ENCODE assay signal across 13 cellular contexts in the genomic region with DNA sequence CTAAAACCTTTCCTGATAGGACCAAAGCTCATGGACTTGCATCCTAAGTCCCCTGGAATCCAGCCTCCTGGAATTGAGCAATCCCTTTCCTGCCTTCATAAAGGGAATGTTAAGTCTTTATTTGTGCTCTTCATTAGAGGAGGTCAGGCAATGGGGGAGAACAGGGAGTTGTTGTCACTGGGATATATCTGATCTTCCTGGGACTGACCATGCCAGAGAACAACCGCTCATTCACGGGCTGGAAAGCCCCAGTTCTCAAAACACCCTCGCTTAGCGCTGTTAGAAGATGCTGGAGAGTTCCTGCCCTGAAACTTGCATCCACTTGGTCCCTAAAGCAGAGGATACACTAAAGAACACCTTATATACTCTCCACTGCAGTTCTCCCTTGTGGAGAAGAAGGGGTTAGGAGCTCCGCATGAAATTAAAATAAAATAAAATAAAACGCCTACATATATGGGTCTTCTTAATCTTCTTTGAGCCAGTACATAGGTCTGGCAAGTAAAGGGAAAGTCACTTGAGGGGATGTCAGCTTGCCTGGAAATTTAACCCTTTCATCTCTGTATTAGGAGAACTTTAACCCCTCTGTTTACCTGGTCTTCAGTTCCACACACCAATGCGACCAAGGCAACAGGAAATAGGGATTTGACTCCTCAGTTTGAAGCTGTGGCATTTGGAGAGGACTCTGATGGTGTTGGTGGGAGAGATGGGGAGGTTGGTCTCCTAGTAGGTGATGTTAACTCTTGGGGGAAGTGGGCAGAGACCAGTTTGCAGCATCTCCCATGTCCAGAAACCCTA. TPM values are rescaled to one million over a fixed set of nuclear protein-coding genes. Genes with fewer than 3 reads are reported as not detected.
DNase-seq lines count a peak whose midpoint lies in the region; ATAC-seq, FAIRE-seq and TF ChIP-seq lines count a peak whose summit lies in the region.
"Had no signal": no experiment of that assay in that cellular context is flagged by ENCODE, and none has a peak within 500 bp of the region (broad histone marks: within the 10 kb centered on the region; RNA-seq: fewer than 3 reads in every experiment).

No MANE protein-coding gene starts in this region.

- H3K9me3 Mint-ChIP-seq in natural killer cell treated with Interleukin-12 subunit alpha and Interleukin-12 subunit beta and Interleukin-15 and Interleukin-18, amount 100 ng/mL, for 72 hours = no peaks in the 10 kb centered on the region
- peaks cover 0 to 8% (median 4%) of the 10 kb centered on the region in 6 donors for H3K9me3 Mint-ChIP-seq in immature natural killer cell

- peaks cover 8% of the 10 kb centered on the region for H3K36me3 Mint-ChIP-seq in natural killer cell treated with Interleukin-12 subunit alpha and Interleukin-12 subunit beta and Interleukin-15 and Interleukin-18, amount 100 ng/mL, for 72 hours
- peaks cover 0 to 6% (median 0%) of the 10 kb centered on the region in 3 donors for H3K36me3 Mint-ChIP-seq in immature natural killer cell

- H3K4me3 Mint-ChIP-seq in natural killer cell treated with Interleukin-12 subunit alpha and Interleukin-12 subunit beta and Interleukin-15 and Interleukin-18, amount 100 ng/mL, for 72 hours = no peak overlapping the region
- no peak overlapping the region for H3K4me3 Mint-ChIP-seq in immature natural killer cell
- H3K4me3 Mint-ChIP-seq: activated CD8-positive, alpha-beta memory T cell treated with anti-CD3 and anti-CD28 coated beads, Interleukin-2, amount 10 ng/mL, durations not matched to agents 7 days and 5 days; T-helper 17 cell had no signal

- no peak; the same call in 2 of the 3 replicates for ATAC-seq in HepG2
- no peak for ATAC-seq in natural killer cell treated with Interleukin-12 subunit alpha and Interleukin-12 subunit beta and Interleukin-15 and Interleukin-18, amount 100 ng/mL, for 72 hours
- ATAC-seq: activated CD8-positive, alpha-beta memory T cell treated with anti-CD3 and anti-CD28 coated beads, Interleukin-2, amount 10 ng/mL, durations not matched to agents 7 days and 5 days; T-helper 17 cell had no signal

- no TSS peak for BruUV-seq in HepG2 (replicated peaks; lab: Mats Ljungman, UMichigan)

- H3K9ac ChIP-seq in SK-N-SH (no peak overlapping the region), HepG2 (ENCODE audit: insufficient read depth, low read depth, low read length) (no peak overlapping the region), stomach smooth muscle (ENCODE audit: low read length in 2 of 2) (peak overlapping the region in 1 of 2 donors; percentile 16)

- H3K27ac ChIP-seq in SK-N-SH (ENCODE audit: low read depth in 2 of 2, low read length in 1 of 2) = peak overlapping the region in 1 of 2 experiments; percentile 93; a peak in 2 of 4 replicates
- H3K27ac ChIP-seq in HepG2 (ENCODE audit: extremely low read length, insufficient read depth, low read length) = no peak overlapping the region
- H3K27ac ChIP-seq in stomach smooth muscle (ENCODE audit: low read length) = no peak overlapping the region
- H3K27ac ChIP-seq: neutrophil had no signal

- no peak overlapping the region for H3K27ac Mint-ChIP-seq in natural killer cell treated with Interleukin-12 subunit alpha and Interleukin-12 subunit beta and Interleukin-15 and Interleukin-18, amount 100 ng/mL, for 72 hours
- H3K27ac Mint-ChIP-seq in immature natural killer cell = no peak overlapping the region
- H3K27ac Mint-ChIP-seq: activated CD8-positive, alpha-beta memory T cell treated with anti-CD3 and anti-CD28 coated beads, Interleukin-2, amount 10 ng/mL, durations not matched to agents 7 days and 5 days; T-helper 17 cell had no signal

- POLR2A ChIA-PET in SK-N-SH (lab: Yijun Ruan, JAX) (interaction anchor here (0.7 to 1.7 kb wide), 4 partner anchors 140 to 448 kb away, joined by 3 to 11 read pairs (median 4); no protein-coding TSS in a partner anchor), HepG2 (lab: Yijun Ruan, JAX) (no interaction called here)

- peaks cover 4 to 6% of the 10 kb centered on the region in 2 donors for H3K4me1 Mint-ChIP-seq in natural killer cell treated with Interleukin-12 subunit alpha and Interleukin-12 subunit beta and Interleukin-15 and Interleukin-18, amount 100 ng/mL, for 72 hours (ENCODE audit: low read depth in 2 of 2)
- peaks cover 5 to 6% of the 10 kb centered on the region in 2 donors for H3K4me1 Mint-ChIP-seq in immature natural killer cell
- H3K4me1 Mint-ChIP-seq: activated CD8-positive, alpha-beta memory T cell treated with anti-CD3 and anti-CD28 coated beads, Interleukin-2, amount 10 ng/mL, durations not matched to agents 7 days and 5 days; T-helper 17 cell had no signal

- no peak for TF ChIP-seq EP300 in SK-N-SH (IDR thresholded peaks at IDR 0.05; ENCODE audit: borderline replicate concordance in 1 of 2, low read depth in 1 of 2, low read length in 1 of 2)
- no peak for TF ChIP-seq EP300 in HepG2 (IDR thresholded peaks at IDR 0.05; ENCODE audit: low read depth in 2 of 2, low read length in 2 of 2)
- TF ChIP-seq EP300 in HepG2 (CRISPR knock-in tag; IDR thresholded peaks at IDR 0.05; ENCODE audit: borderline replicate concordance) = no peak

- H4K20me1 ChIP-seq in SK-N-SH (ENCODE audit: insufficient read depth) (no peaks in the 10 kb centered on the region), HepG2 (ENCODE audit: insufficient read depth, low read length) (no peaks in the 10 kb centered on the region)

- no peaks in the 10 kb centered on the region for H3K9me2 ChIP-seq in SK-N-SH

- in situ Hi-C loops in HepG2 (cut with HindIII; ENCODE audit: extremely low pct_ligation_motif_present, low pct_unique_long_range_greater_than_20kb) (no loop called here), ACHN (cut with HindIII; ENCODE audit: low pct_ligation_motif_present, low pct_unique_long_range_greater_than_20kb, low sequenced_read_pairs) (no loop called here)

- H3K79me2 ChIP-seq in SK-N-SH (ENCODE audit: insufficient read depth) (no peaks in the 10 kb centered on the region), HepG2 (ENCODE audit: insufficient read depth, low read length) (no peaks in the 10 kb centered on the region)

- CTCF ChIA-PET in SK-N-SH (lab: Yijun Ruan, JAX) (interaction anchor here (0.7 to 2.0 kb wide), 12 partner anchors 24 to 592 kb away, joined by 3 to 13 read pairs (median 4); no protein-coding TSS in a partner anchor), HepG2 (lab: Yijun Ruan, JAX; ENCODE audit: low intra/inter-chr PET ratio, low total read pairs) (no interaction called here)

- H3K4me3 ChIP-seq in SK-N-SH (ENCODE audit: low read depth in 2 of 2, low read length in 1 of 2) = peak overlapping the region; percentile 9 to 61; a peak in 2 of 4 replicates
- H3K4me3 ChIP-seq in HepG2 (replicated peaks in 1 of 3; ENCODE audit: insufficient read depth in 1 of 3, low read depth in 2 of 3, low read length in 3 of 3) = no peak overlapping the region
- peak overlapping the region; percentile 29 to 65 for H3K4me3 ChIP-seq in stomach smooth muscle (ENCODE audit: low read length in 2 of 2)

- H3K4me2 ChIP-seq in SK-N-SH (no peak overlapping the region), HepG2 (ENCODE audit: low read depth, low read length) (no peak overlapping the region)

- H3K4me1 ChIP-seq in SK-N-SH (ENCODE audit: control insufficient read depth in 1 of 2, insufficient read depth in 2 of 2, low read depth in 1 of 2, low read length in 1 of 2) (peaks cover 0 to 8% of the 10 kb centered on the region in 2 experiments; a peak in 2 of 4 replicates), HepG2 (ENCODE audit: insufficient read depth, low read length) (no peaks in the 10 kb centered on the region; the same call in 1 of the 2 replicates), stomach smooth muscle (ENCODE audit: control insufficient read depth, insufficient read depth, low read length) (peaks cover 9% of the 10 kb centered on the region)

- H3K27me3 Mint-ChIP-seq in natural killer cell treated with Interleukin-12 subunit alpha and Interleukin-12 subunit beta and Interleukin-15 and Interleukin-18, amount 100 ng/mL, for 72 hours = peaks cover 34 to 60% of the 10 kb centered on the region in 2 donors
- peaks cover 3 to 26% (median 21%) of the 10 kb centered on the region in 3 donors for H3K27me3 Mint-ChIP-seq in immature natural killer cell (ENCODE audit: low read depth in 3 of 3)

- H3K9me3 ChIP-seq in SK-N-SH = no peaks in the 10 kb centered on the region
- H3K9me3 ChIP-seq in HepG2 (ENCODE audit: low read length) = no peaks in the 10 kb centered on the region
- H3K9me3 ChIP-seq in stomach smooth muscle (ENCODE audit: control insufficient read depth in 2 of 2, low read length in 2 of 2) = no peaks in the 10 kb centered on the region
- H3K9me3 ChIP-seq: neutrophil had no signal

- DNase-seq in SK-N-SH (peak; percentile 44), epidermal melanocyte (ENCODE audit: insufficient read length, low spot score) (peak; percentile 36), HepG2 (ENCODE audit: low spot score) (peak; percentile 4), immature natural killer cell (no peak), ACHN (no peak)
- no peak for DNase-seq in natural killer cell treated with Interleukin-12 subunit alpha and Interleukin-12 subunit beta and Interleukin-15 and Interleukin-18, amount 100 ng/mL, for 72 hours (ENCODE audit: low spot score)
- DNase-seq in activated CD8-positive, alpha-beta memory T cell treated with anti-CD3 and anti-CD28 coated beads for 24 hours = no peak
- DNase-seq: activated CD8-positive, alpha-beta memory T cell treated with anti-CD3 and anti-CD28 coated beads, Interleukin-2, amount 10 ng/mL, durations not matched to agents 7 days and 5 days; NCI-H187; stimulated activated CD4-positive, alpha-beta T cell treated with anti-CD3 and anti-CD28 coated beads, Interleukin-2, amount 100 ng/mL, for 48 hours; T-helper 17 cell had no signal

- H2AFZ ChIP-seq in SK-N-SH (ENCODE audit: low read depth) (no peak overlapping the region), HepG2 (ENCODE audit: low read length) (no peak overlapping the region)

- intact Hi-C loops in HepG2 (cut with micrococcal nuclease; ENCODE audit: unreplicated experiment) = no loop called here

- TF ChIP-seq RAD21 in SK-N-SH (IDR thresholded peaks at IDR 0.05; ENCODE audit: low read length) = no peak
- no peak for TF ChIP-seq RAD21 in HepG2 (CRISPR knock-in tag; IDR thresholded peaks at IDR 0.05)

- no peak for TF ChIP-seq POLR2A in HepG2 (IDR thresholded peaks at IDR 0.05; ENCODE audit: insufficient read depth in 1 of 2, low read depth in 2 of 2, low read length in 2 of 2)

- WGBS in SK-N-SH (ENCODE audit: low lambda C conversion rate) = 5% methylated on average over 7 of the region's 7 CpGs
- 0% methylated on average over 6 of the region's 7 CpGs for WGBS in HepG2 (ENCODE audit: low lambda C conversion rate)

- H3K36me3 ChIP-seq in SK-N-SH (replicated peaks in 1 of 2; ENCODE audit: control insufficient read depth in 1 of 2, insufficient read depth in 2 of 2, low read length in 1 of 2) (no peaks in the 10 kb centered on the region), HepG2 (replicated peaks in 1 of 2; ENCODE audit: control insufficient read depth in 1 of 2, insufficient read depth in 2 of 2, low read length in 2 of 2) (no peaks in the 10 kb centered on the region), stomach smooth muscle (ENCODE audit: control insufficient read depth in 2 of 2, insufficient read depth in 2 of 2, low read length in 2 of 2) (no peaks in the 10 kb centered on the region)
- H3K36me3 ChIP-seq: neutrophil had no signal

- peaks cover 10% of the 10 kb centered on the region; the same call in 1 of the 2 replicates for H3K27me3 ChIP-seq in SK-N-SH (ENCODE audit: insufficient read depth)
- peaks cover 2 to 17% of the 10 kb centered on the region in 2 experiments; a peak in 3 of 5 replicates for H3K27me3 ChIP-seq in HepG2 (ENCODE audit: control insufficient read depth in 1 of 2, insufficient read depth in 2 of 2, low read length in 2 of 2)
- H3K27me3 ChIP-seq in stomach smooth muscle (ENCODE audit: control insufficient read depth in 1 of 2, insufficient read depth in 2 of 2, low read length in 2 of 2) = peaks cover 21 to 32% of the 10 kb centered on the region in 2 donors

- no peak for FAIRE-seq in HepG2 (lab: Jason Lieb, UNC)

- TF ChIP-seq CTCF in SK-N-SH (IDR thresholded peaks at IDR 0.05) = no peak
- TF ChIP-seq CTCF in HepG2 (CRISPR knock-in tag; IDR thresholded peaks at IDR 0.05) = no peak

- no peaks in the 10 kb centered on the region for H3F3A ChIP-seq in SK-N-SH (replicated peaks; ENCODE audit: insufficient read depth)

RNA-seq across cellular contexts. Expression of a gene that starts 1.2 kb away (rescaled TPM):
- polyA plus RNA-seq in SK-N-SH (2012; rRNA removed) (0.66 and 2.4 TPM in 2 replicates), HepG2 (2011; rRNA removed) (not detected in 2 replicates), immature natural killer cell (not detected)
- polyA plus RNA-seq in SK-N-SH (2012; cell fraction: cytosol; rRNA removed) = 1.9 and 4.0 TPM in 2 replicates
- 2.0 and 2.4 TPM in 2 replicates for polyA plus RNA-seq in SK-N-SH (2012; cell fraction: nucleus; rRNA removed)
- total RNA-seq in HepG2 (2016; rRNA removed; fragmentation: Illumina TruSeq; extraction: Trizol) = not detected in 2 replicates
- not detected in 2 replicates for total RNA-seq in HepG2 (2016; cell fraction: cytosol; rRNA removed; fragmentation: Illumina TruSeq; extraction: Trizol; ENCODE audit: low read depth)
- total RNA-seq in HepG2 (2016; cell fraction: insoluble cytoplasmic fraction; rRNA removed; fragmentation: Illumina TruSeq; extraction: Trizol) = not detected in 2 replicates
- not detected in 2 replicates for total RNA-seq in HepG2 (2016; cell fraction: membrane; rRNA removed; fragmentation: Illumina TruSeq; extraction: Trizol)
- not detected in 2 replicates for total RNA-seq in HepG2 (2016; cell fraction: nucleus; rRNA removed; fragmentation: Illumina TruSeq; extraction: Trizol)
- polyA plus RNA-seq in HepG2 (2011; cell fraction: cytosol; rRNA removed) = not detected in 2 replicates
- 0.09 TPM in 1 of 2 replicates, not detected in the other for polyA plus RNA-seq in HepG2 (2011; cell fraction: nucleus; rRNA removed)
- polyA plus RNA-seq in HepG2 (2012) = not detected in 2 replicates
- not detected in 2 replicates for polyA plus RNA-seq in HepG2 (2016; cell fraction: cytosol; fragmentation: Illumina TruSeq; extraction: Trizol; ENCODE audit: low read depth)
- not detected in 2 replicates for polyA plus RNA-seq in HepG2 (2016; cell fraction: insoluble cytoplasmic fraction; fragmentation: Illumina TruSeq; extraction: Trizol; ENCODE audit: low read depth)
- not detected in 2 replicates for polyA plus RNA-seq in HepG2 (2016; cell fraction: membrane; fragmentation: Illumina TruSeq; extraction: Trizol; ENCODE audit: low read depth)
- polyA plus RNA-seq in HepG2 (2016; cell fraction: nucleus; fragmentation: Illumina TruSeq; extraction: Trizol; ENCODE audit: insufficient read depth, low read depth) = not detected in 2 replicates
- polyA minus RNA-seq in HepG2 (2011; rRNA and poly(A)+ RNA removed; ENCODE audit: low replicate concordance) = not detected in 2 replicates
- not detected in 2 replicates for polyA minus RNA-seq in HepG2 (2011; cell fraction: cytosol; rRNA and poly(A)+ RNA removed)
- not detected in 2 replicates for polyA minus RNA-seq in HepG2 (2011; cell fraction: nucleus; rRNA and poly(A)+ RNA removed)
- not detected for total RNA-seq in natural killer cell treated with Interleukin-12 subunit alpha and Interleukin-12 subunit beta and Interleukin-15 and Interleukin-18, amount 100 ng/mL, for 72 hours
- total RNA-seq: activated CD8-positive, alpha-beta memory T cell treated with anti-CD3 and anti-CD28 coated beads, Interleukin-2, amount 10 ng/mL, durations not matched to agents 7 days and 5 days; T-helper 17 cell had no signal

Comparison
In these comparisons a context has a peak if more than half of its experiments do, and no peak if none do; other contexts are left out.
1. DNase-seq: peak in SK-N-SH (single experiment), epidermal melanocyte (single experiment) and HepG2 (single experiment); none in natural killer cell treated with Interleukin-12 subunit alpha and Interleukin-12 subunit beta and Interleukin-15 and Interleukin-18, amount 100 ng/mL, for 72 hours (single experiment), immature natural killer cell (0 of 3), ACHN (single experiment) and activated CD8-positive, alpha-beta memory T cell treated with anti-CD3 and anti-CD28 coated beads for 24 hours (single experiment).
2. H3K4me3 ChIP-seq: peak in SK-N-SH (2 of 2) and stomach smooth muscle (2 of 2); none in HepG2 (0 of 3).